Comparison of ENCODE assay signal across 20 cellular contexts in the genomic region with DNA sequence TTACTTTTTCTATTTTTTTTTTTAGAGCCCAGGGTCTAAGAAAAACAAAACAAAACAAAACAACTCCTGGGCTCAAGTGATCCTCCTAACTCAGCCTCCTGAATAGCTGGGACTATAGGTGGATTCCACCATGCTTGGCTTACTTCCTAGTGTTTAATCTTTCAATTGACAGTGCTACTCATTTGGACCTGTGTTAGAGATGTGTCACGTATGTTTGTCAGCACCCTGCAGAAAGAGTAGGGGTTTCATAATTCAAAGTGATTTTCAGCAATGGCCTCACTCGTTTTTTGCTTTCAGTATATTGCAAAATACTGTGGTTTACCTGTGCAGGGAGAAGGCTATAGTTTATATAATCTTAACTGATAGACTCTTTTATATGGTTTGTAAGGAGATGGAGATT.
A peak's percentile ranks its signal among the peaks of the same experiment; 100 is the strongest.
DNase-seq lines count a peak whose midpoint lies in the region; ATAC-seq and TF ChIP-seq lines count a peak whose summit lies in the region.
"Had no signal": no experiment of that assay in that cellular context is flagged by ENCODE, and none has a peak within 500 bp of the region (broad histone marks: within the 10 kb centered on the region; RNA-seq: fewer than 3 reads in every experiment).

No MANE protein-coding gene starts in this region.

- no peaks in the 10 kb centered on the region for H3K27me3 Mint-ChIP-seq in activated CD4-positive, alpha-beta T cell treated with anti-CD3 and anti-CD28 coated beads for 36 hours
- no peaks in the 10 kb centered on the region for H3K27me3 Mint-ChIP-seq in stimulated activated naive CD8-positive, alpha-beta T cell treated with anti-CD3 and anti-CD28 coated beads, Interleukin-15, Interleukin-2, amounts not matched to agents 100 ng/mL and 50 ng/mL, for 24 hours
- H3K27me3 Mint-ChIP-seq: CD4-positive, alpha-beta memory T cell had no signal

- CTCF ChIA-PET in activated CD4-positive, alpha-beta T cell treated with anti-CD3 and anti-CD28 coated beads for 36 hours (lab: Charles Lee), result no interaction called here

- no peak overlapping the region for H3K4me3 Mint-ChIP-seq in activated CD4-positive, alpha-beta T cell treated with anti-CD3 and anti-CD28 coated beads for 36 hours
- H3K4me3 Mint-ChIP-seq in stimulated activated naive CD8-positive, alpha-beta T cell treated with anti-CD3 and anti-CD28 coated beads, Interleukin-15, Interleukin-2, amounts not matched to agents 100 ng/mL and 50 ng/mL, for 24 hours, result no peak overlapping the region
- H3K4me3 Mint-ChIP-seq: CD14-positive monocyte; CD4-positive, alpha-beta memory T cell; HFFc6 had no signal

- no peak for DNase-seq in activated CD4-positive, alpha-beta T cell treated with anti-CD3 and anti-CD28 coated beads for 36 hours
- no peak for DNase-seq in activated CD4-positive, alpha-beta T cell treated with anti-CD3 and anti-CD28 coated beads for 1 hour
- no peak for DNase-seq in stimulated activated naive CD8-positive, alpha-beta T cell treated with anti-CD3 and anti-CD28 coated beads, Interleukin-15, Interleukin-2, amounts not matched to agents 100 U/mL and 50 U/mL, for 24 hours
- DNase-seq in epithelial cell of esophagus (ENCODE audit: low read depth), result peak; percentile 15
- no peak for DNase-seq in NCI-H345 (lab: John Stamatoyannopoulos, UW)
- DNase-seq: 8988T; CD4-positive, alpha-beta memory T cell; DMS153; DMS79; GDM1; GOT3; H7; HFFc6 had no signal

- H3K4me1 Mint-ChIP-seq in activated CD4-positive, alpha-beta T cell treated with anti-CD3 and anti-CD28 coated beads for 36 hours, result peaks cover 21% of the 10 kb centered on the region
- peaks cover 61% of the 10 kb centered on the region for H3K4me1 Mint-ChIP-seq in stimulated activated naive CD8-positive, alpha-beta T cell treated with anti-CD3 and anti-CD28 coated beads, Interleukin-15, Interleukin-2, amounts not matched to agents 100 ng/mL and 50 ng/mL, for 24 hours (ENCODE audit: low read depth)
- H3K4me1 Mint-ChIP-seq: CD4-positive, alpha-beta memory T cell had no signal

- no peak for TF ChIP-seq CTCF in epithelial cell of esophagus (IDR thresholded peaks at IDR 0.05; ENCODE audit: insufficient read depth, low read depth, low read length, missing control alignments)

- H3K4me3 ChIP-seq in epithelial cell of esophagus (ENCODE audit: low read length), result no peak overlapping the region
- H3K4me3 ChIP-seq: BLaER1 had no signal

- POLR2A ChIA-PET in activated CD4-positive, alpha-beta T cell treated with anti-CD3 and anti-CD28 coated beads for 36 hours (lab: Charles Lee), result no interaction called here

- no peaks in the 10 kb centered on the region for H3K36me3 Mint-ChIP-seq in activated CD4-positive, alpha-beta T cell treated with anti-CD3 and anti-CD28 coated beads for 36 hours (ENCODE audit: low read depth)
- H3K36me3 Mint-ChIP-seq in stimulated activated naive CD8-positive, alpha-beta T cell treated with anti-CD3 and anti-CD28 coated beads, Interleukin-15, Interleukin-2, amounts not matched to agents 100 ng/mL and 50 ng/mL, for 24 hours (ENCODE audit: low read depth), result no peaks in the 10 kb centered on the region
- H3K36me3 Mint-ChIP-seq: CD14-positive monocyte; CD4-positive, alpha-beta memory T cell had no signal

- no peak overlapping the region for H3K27ac Mint-ChIP-seq in activated CD4-positive, alpha-beta T cell treated with anti-CD3 and anti-CD28 coated beads for 36 hours
- H3K27ac Mint-ChIP-seq in stimulated activated naive CD8-positive, alpha-beta T cell treated with anti-CD3 and anti-CD28 coated beads, Interleukin-15, Interleukin-2, amounts not matched to agents 100 ng/mL and 50 ng/mL, for 24 hours, result peak overlapping the region; percentile 55
- H3K27ac Mint-ChIP-seq: CD14-positive monocyte; CD4-positive, alpha-beta memory T cell; HFFc6 had no signal

- intact Hi-C loops in activated CD4-positive, alpha-beta T cell treated with anti-CD3 and anti-CD28 coated beads for 36 hours (cut with DNase I, micrococcal nuclease), result no loop called here

- ATAC-seq in activated CD4-positive, alpha-beta T cell treated with anti-CD3 and anti-CD28 coated beads for 36 hours, result peak; percentile 73
- no peak for ATAC-seq in stimulated activated naive CD8-positive, alpha-beta T cell treated with anti-CD3 and anti-CD28 coated beads, Interleukin-15, Interleukin-2, amounts not matched to agents 100 U/mL and 50 U/mL, for 24 hours
- ATAC-seq in GM18907 (IDR thresholded peaks at IDR 0.05; ENCODE audit: unreplicated experiment), result no peak
- no peak for ATAC-seq in HG03342 (IDR thresholded peaks at IDR 0.05; ENCODE audit: unreplicated experiment)
- ATAC-seq: HCT116, HepG2 had no signal

- H3K9me3 Mint-ChIP-seq in activated CD4-positive, alpha-beta T cell treated with anti-CD3 and anti-CD28 coated beads for 36 hours (ENCODE audit: low read depth), result peaks cover 2% of the 10 kb centered on the region
- H3K9me3 Mint-ChIP-seq in stimulated activated naive CD8-positive, alpha-beta T cell treated with anti-CD3 and anti-CD28 coated beads, Interleukin-15, Interleukin-2, amounts not matched to agents 100 ng/mL and 50 ng/mL, for 24 hours, result no peaks in the 10 kb centered on the region
- H3K9me3 Mint-ChIP-seq: CD4-positive, alpha-beta memory T cell; HFFc6 had no signal
